Comparison of ENCODE assay signal across 17 cellular contexts in the genomic region with DNA sequence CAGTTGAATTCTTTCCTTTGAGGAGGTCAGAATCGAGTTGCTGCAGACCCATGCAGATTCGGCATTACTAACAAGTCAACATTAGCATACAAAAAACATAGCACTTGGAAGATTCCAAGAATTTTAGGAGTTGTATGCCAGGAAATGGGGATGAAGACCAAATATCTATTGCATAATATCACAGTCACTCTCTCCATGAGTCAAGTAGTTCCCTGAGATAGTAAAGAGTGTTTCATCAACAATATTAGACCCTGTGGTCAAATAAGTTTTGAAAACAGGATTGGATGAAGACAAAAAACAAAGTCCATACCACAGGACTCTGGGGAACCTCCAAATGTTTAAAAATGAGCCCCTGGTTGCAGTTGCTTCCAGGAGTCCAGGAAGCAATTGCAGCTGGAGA. TPM values are rescaled to one million over a fixed set of nuclear protein-coding genes. Genes with fewer than 3 reads are reported as not detected.
A peak's percentile ranks its signal among the peaks of the same experiment; 100 is the strongest.
DNase-seq lines count a peak whose midpoint lies in the region; ATAC-seq and TF ChIP-seq lines count a peak whose summit lies in the region.
"Had no signal": no experiment of that assay in that cellular context is flagged by ENCODE, and none has a peak within 500 bp of the region (broad histone marks: within the 10 kb centered on the region; RNA-seq: fewer than 3 reads in every experiment).

No MANE protein-coding gene starts in this region.

- H3K27me3 ChIP-seq in fibroblast of lung (ENCODE audit: control insufficient read depth, insufficient read depth, low read length): no peaks in the 10 kb centered on the region
- H3K27me3 ChIP-seq: BLaER1, MG63 had no signal

- H4K20me1 ChIP-seq in fibroblast of lung (ENCODE audit: control insufficient read depth, extremely low read depth, insufficient read depth, low read length): no peaks in the 10 kb centered on the region
- H4K20me1 ChIP-seq: BLaER1 had no signal

- TF ChIP-seq CTCF in fibroblast of lung (conservative IDR thresholded peaks at IDR 0.05 in 1 of 2, IDR thresholded peaks at IDR 0.05 in 1 of 2; ENCODE audit: low read depth in 1 of 2, low read length in 2 of 2) (no peak), mucosa of descending colon (IDR thresholded peaks at IDR 0.05) (no peak)

- intact Hi-C loops in mucosa of descending colon (cut with DNase I, micrococcal nuclease): no loop called here

- H3K9me3 ChIP-seq in fibroblast of lung (ENCODE audit: control insufficient read depth, insufficient read depth, low read depth, low read length) (no peaks in the 10 kb centered on the region), mucosa of descending colon (no peaks in the 10 kb centered on the region)
- H3K9me3 ChIP-seq: BLaER1, HAP-1, MG63 had no signal

- ATAC-seq in mucosa of descending colon: peak; percentile 31
- ATAC-seq in GM19351 (IDR thresholded peaks at IDR 0.05; ENCODE audit: unreplicated experiment): no peak
- ATAC-seq in GM21360 (IDR thresholded peaks at IDR 0.05; ENCODE audit: unreplicated experiment): no peak

- H3K4me1 ChIP-seq in fibroblast of lung (ENCODE audit: control insufficient read depth, extremely low read depth, insufficient read depth, low read length) (peaks cover 6% of the 10 kb centered on the region), mucosa of descending colon (ENCODE audit: low read depth) (no peaks in the 10 kb centered on the region)
- H3K4me1 ChIP-seq: BLaER1, HAP-1 had no signal

- H3K4me2 ChIP-seq in fibroblast of lung (ENCODE audit: extremely low read depth, insufficient read depth, low read length): peak overlapping the region; percentile 32
- H3K4me2 ChIP-seq: BLaER1 had no signal

- no peaks in the 10 kb centered on the region for H3K36me3 ChIP-seq in fibroblast of lung (ENCODE audit: control insufficient read depth, insufficient read depth, low read length)
- no peaks in the 10 kb centered on the region for H3K36me3 ChIP-seq in mucosa of descending colon (ENCODE audit: low read depth)
- H3K36me3 ChIP-seq: BLaER1, HAP-1, MG63 had no signal

- no peaks in the 10 kb centered on the region for H3K79me2 ChIP-seq in fibroblast of lung (ENCODE audit: control insufficient read depth, insufficient read depth, low read length)

- no peak overlapping the region for H2AFZ ChIP-seq in fibroblast of lung (ENCODE audit: low read length)

- H3K4me3 ChIP-seq in fibroblast of lung (replicated peaks in 1 of 4; ENCODE audit: control extremely low read depth in 1 of 4, insufficient read depth in 1 of 4, low read depth in 3 of 4, low read length in 4 of 4): no peak overlapping the region
- no peak overlapping the region for H3K4me3 ChIP-seq in mucosa of descending colon
- H3K4me3 ChIP-seq: BLaER1, HAP-1, MG63 had no signal

- DNase-seq in AG08396 (ENCODE audit: low spot score) (peak; percentile 45), RPMI7951 (ENCODE audit: low read depth) (peak; percentile 49), fibroblast of lung (ENCODE audit: low read depth in 2 of 2) (peak; percentile 81 to 85), mucosa of descending colon (no peak), SKM-1 (lab: John Stamatoyannopoulos, UW; ENCODE audit: unreplicated experiment) (no peak), SW 1271 (lab: John Stamatoyannopoulos, UW) (no peak)
- DNase-seq: activated CD4-positive, alpha-beta T cell treated with anti-CD3 and anti-CD28 coated beads for 4 hours; dermis blood vessel endothelial cell; MG63; nephron progenitor cell; stimulated activated CD4-positive, alpha-beta T cell treated with anti-CD3 and anti-CD28 coated beads, Interleukin-15, amount 100 ng/mL, for 24 hours had no signal

- H3K9ac ChIP-seq in fibroblast of lung (ENCODE audit: insufficient read depth, low read length): no peak overlapping the region
- H3K9ac ChIP-seq: BLaER1 had no signal

- no peak overlapping the region for H3K27ac ChIP-seq in fibroblast of lung (ENCODE audit: insufficient read depth, low read length)
- H3K27ac ChIP-seq: BLaER1 had no signal

RNA-seq across cellular contexts. Expression of gene FYCO1, which starts 11.0 kb away (rescaled TPM):
- 6.4 and 6.6 TPM in 2 replicates for total RNA-seq in RPMI7951 (2014; rRNA removed; shearing (Covaris generic))
- 48.0 and 82.2 TPM in 2 replicates for total RNA-seq in fibroblast of lung
- 19.2 and 24.8 TPM in 2 replicates for polyA plus RNA-seq in fibroblast of lung
- polyA plus RNA-seq in fibroblast of lung (2012): 27.1 and 28.8 TPM in 2 replicates
- 83.9 and 114 TPM in 2 replicates for polyA minus RNA-seq in fibroblast of lung (ENCODE audit: low replicate concordance)
- 10 to 100 TPM; 25.4 to 76.5 (median 27.7) TPM for total RNA-seq in mucosa of descending colon

RNA-seq across cellular contexts. Expression of gene XCR1, which starts 20.6 kb away (rescaled TPM):
- total RNA-seq in RPMI7951 (2014; rRNA removed; shearing (Covaris generic)): not detected in 2 replicates
- total RNA-seq in fibroblast of lung (under 0.01 TPM in 1 of 2 replicates, not detected in the other), mucosa of descending colon (under 1 TPM; 0.13 to 0.29 (median 0.20) TPM)
- polyA plus RNA-seq in fibroblast of lung: 0.01 and 0.02 TPM in 2 replicates
- not detected in 2 replicates for polyA plus RNA-seq in fibroblast of lung (2012)
- polyA minus RNA-seq in fibroblast of lung (ENCODE audit: low replicate concordance): not detected in 2 replicates
- total RNA-seq: dermis blood vessel endothelial cell, NCI-H460, SK-MEL-5 had no signal

Comparison
In these comparisons a context has a peak if more than half of its experiments do, and no peak if none do; other contexts are left out.
1. DNase-seq: peak in AG08396 (single experiment), RPMI7951 (single experiment) and fibroblast of lung (2 of 2); none in mucosa of descending colon (0 of 3), SKM-1 (single experiment) and SW 1271 (0 of 2).